Comparison of ENCODE assay signal across 1 cellular context in genomic region chr10:104485632-104486031, GRCh38.
TF ChIP-seq lines count a peak whose summit lies in the region.

No MANE protein-coding gene starts in this region.

TF ChIP-seq in GM12878, 131 proteins besides CTCF, POLR2A, EP300 and RAD21 (continued from another document):
- TF ChIP-seq CBFB (IDR thresholded peaks at IDR 0.05; ENCODE audit: low read depth) (no peak), SIN3A (IDR thresholded peaks at IDR 0.05; ENCODE audit: low read depth, low read length) (no peak), BMI1 (IDR thresholded peaks at IDR 0.05; ENCODE audit: borderline replicate concordance) (no peak), ZNF274 (IDR thresholded peaks at IDR 0.05; ENCODE audit: insufficient read depth, insufficient read length) (no peak), ZNF622 (IDR thresholded peaks at IDR 0.05) (no peak), ZBTB11 (CRISPR knock-in tag; IDR thresholded peaks at IDR 0.05) (no peak), CEBPZ (IDR thresholded peaks at IDR 0.05; ENCODE audit: low read depth, low read length) (no peak)
